ENCODE assay signal across 1 cellular context in the genomic region with DNA sequence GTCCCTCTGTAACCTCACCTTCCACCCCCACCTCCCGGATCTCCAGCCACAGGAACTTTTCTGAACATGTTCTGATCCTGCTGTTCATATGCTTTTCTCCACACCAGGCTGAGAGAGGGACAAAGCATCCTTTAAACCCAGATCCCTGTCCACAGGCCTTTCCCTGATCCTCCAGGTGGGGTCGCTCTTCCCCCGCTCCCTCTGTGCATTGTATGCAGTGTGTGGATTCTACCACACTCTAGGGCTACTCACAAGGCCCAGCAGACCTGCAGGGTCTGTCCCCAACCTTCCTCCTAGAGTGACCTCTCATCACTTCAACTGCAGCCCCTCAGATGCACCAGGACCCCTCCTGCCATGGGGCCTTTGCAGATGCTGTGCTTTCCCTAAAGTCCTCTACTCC.
TF ChIP-seq lines count a peak whose summit lies in the region.

No MANE protein-coding gene starts in this region.

TF ChIP-seq in SK-N-SH treated with all-trans-retinoic acid at 6 μM for 48 hours, 23 proteins besides CTCF, POLR2A, EP300 and RAD21 (continued from another document):
- TF ChIP-seq, protein P1, sequence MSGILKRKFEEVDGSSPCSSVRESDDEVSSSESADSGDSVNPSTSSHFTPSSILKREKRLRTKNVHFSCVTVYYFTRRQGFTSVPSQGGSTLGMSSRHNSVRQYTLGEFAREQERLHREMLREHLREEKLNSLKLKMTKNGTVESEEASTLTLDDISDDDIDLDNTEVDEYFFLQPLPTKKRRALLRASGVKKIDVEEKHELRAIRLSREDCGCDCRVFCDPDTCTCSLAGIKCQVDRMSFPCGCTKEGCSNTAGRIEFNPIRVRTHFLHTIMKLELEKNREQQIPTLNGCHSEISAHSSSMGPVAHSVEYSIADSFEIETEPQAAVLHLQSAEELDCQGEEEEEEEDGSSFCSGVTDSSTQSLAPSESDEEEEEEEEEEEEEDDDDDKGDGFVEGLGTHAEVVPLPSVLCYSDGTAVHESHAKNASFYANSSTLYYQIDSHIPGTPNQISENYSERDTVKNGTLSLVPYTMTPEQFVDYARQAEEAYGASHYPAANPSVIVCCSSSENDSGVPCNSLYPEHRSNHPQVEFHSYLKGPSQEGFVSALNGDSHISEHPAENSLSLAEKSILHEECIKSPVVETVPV (CRISPR knock-in tag; IDR thresholded peaks at IDR 0.05) = no peak
